Comparison of ENCODE assay signal across 1 cellular context in genomic region chr19:3518669-3519068, GRCh38.
TF ChIP-seq lines count a peak whose summit lies in the region.

No MANE protein-coding gene starts in this region.

TF ChIP-seq in HepG2, 621 proteins besides CTCF, POLR2A, EP300 and RAD21:
- TF ChIP-seq CREM (IDR thresholded peaks at IDR 0.05) (no peak), CREM (CRISPR knock-in tag; IDR thresholded peaks at IDR 0.05) (no peak), HNF1B (CRISPR knock-in tag; IDR thresholded peaks at IDR 0.05) (0 out of 2 replicates have a peak, but pooled peaks have one; percentile 0)
